ENCODE assay signal across 1 cellular context in genomic region chr22:45263790-45264269, GRCh38.
TF ChIP-seq lines count a peak whose summit lies in the region.

No MANE protein-coding gene starts in this region.

TF ChIP-seq in WTC11, 78 proteins besides CTCF, POLR2A, EP300 and RAD21 (continued from another document):
- TF ChIP-seq, protein P1, sequence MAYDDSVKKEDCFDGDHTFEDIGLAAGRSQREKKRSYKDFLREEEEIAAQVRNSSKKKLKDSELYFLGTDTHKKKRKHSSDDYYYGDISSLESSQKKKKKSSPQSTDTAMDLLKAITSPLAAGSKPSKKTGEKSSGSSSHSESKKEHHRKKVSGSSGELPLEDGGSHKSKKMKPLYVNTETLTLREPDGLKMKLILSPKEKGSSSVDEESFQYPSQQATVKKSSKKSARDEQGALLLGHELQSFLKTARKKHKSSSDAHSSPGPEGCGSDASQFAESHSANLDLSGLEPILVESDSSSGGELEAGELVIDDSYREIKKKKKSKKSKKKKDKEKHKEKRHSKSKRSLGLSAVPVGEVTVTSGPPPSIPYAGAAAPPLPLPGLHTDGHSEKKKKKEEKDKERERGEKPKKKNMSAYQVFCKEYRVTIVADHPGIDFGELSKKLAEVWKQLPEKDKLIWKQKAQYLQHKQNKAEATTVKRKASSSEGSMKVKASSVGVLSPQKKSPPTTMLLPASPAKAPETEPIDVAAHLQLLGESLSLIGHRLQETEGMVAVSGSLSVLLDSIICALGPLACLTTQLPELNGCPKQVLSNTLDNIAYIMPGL (CRISPR knock-in tag; IDR thresholded peaks at IDR 0.05): peak; percentile 43; the same call in 1 of the 2 replicates
- TF ChIP-seq SP1 (CRISPR knock-in tag; conservative IDR thresholded peaks at IDR 0.05) (peak; percentile 49), GABPB1 (CRISPR knock-in tag; IDR thresholded peaks at IDR 0.05) (peak; percentile 87), ZBTB21 (CRISPR knock-in tag; IDR thresholded peaks at IDR 0.05; ENCODE audit: borderline replicate concordance) (no peak), ZNF232 (CRISPR knock-in tag; IDR thresholded peaks at IDR 0.05) (0 out of 2 replicates have a peak, but pooled peaks have one; percentile 60), NFYB (CRISPR knock-in tag; conservative IDR thresholded peaks at IDR 0.05; ENCODE audit: low read depth) (0 out of 2 replicates have a peak, but pooled peaks have one; percentile 10), FOXK1 (CRISPR knock-in tag; IDR thresholded peaks at IDR 0.05) (peak; percentile 64; the same call in 1 of the 2 replicates), ZNF121 (CRISPR knock-in tag; IDR thresholded peaks at IDR 0.05) (peak; percentile 36; the same call in 1 of the 2 replicates), ETV6 (CRISPR knock-in tag; IDR thresholded peaks at IDR 0.05) (peak; percentile 59; the same call in 1 of the 2 replicates), MAX (CRISPR knock-in tag; IDR thresholded peaks at IDR 0.05) (peak; percentile 98), TP53 (CRISPR knock-in tag; IDR thresholded peaks at IDR 0.05) (0 out of 2 replicates have a peak, but pooled peaks have one; percentile 51), NR1H2 (CRISPR knock-in tag; IDR thresholded peaks at IDR 0.05) (no peak), FOXP1 (CRISPR knock-in tag; IDR thresholded peaks at IDR 0.05; ENCODE audit: borderline replicate concordance) (peak; percentile 77; the same call in 1 of the 2 replicates), USF1 (CRISPR knock-in tag; IDR thresholded peaks at IDR 0.05) (peak; percentile 85)
- TF ChIP-seq, protein P2, sequence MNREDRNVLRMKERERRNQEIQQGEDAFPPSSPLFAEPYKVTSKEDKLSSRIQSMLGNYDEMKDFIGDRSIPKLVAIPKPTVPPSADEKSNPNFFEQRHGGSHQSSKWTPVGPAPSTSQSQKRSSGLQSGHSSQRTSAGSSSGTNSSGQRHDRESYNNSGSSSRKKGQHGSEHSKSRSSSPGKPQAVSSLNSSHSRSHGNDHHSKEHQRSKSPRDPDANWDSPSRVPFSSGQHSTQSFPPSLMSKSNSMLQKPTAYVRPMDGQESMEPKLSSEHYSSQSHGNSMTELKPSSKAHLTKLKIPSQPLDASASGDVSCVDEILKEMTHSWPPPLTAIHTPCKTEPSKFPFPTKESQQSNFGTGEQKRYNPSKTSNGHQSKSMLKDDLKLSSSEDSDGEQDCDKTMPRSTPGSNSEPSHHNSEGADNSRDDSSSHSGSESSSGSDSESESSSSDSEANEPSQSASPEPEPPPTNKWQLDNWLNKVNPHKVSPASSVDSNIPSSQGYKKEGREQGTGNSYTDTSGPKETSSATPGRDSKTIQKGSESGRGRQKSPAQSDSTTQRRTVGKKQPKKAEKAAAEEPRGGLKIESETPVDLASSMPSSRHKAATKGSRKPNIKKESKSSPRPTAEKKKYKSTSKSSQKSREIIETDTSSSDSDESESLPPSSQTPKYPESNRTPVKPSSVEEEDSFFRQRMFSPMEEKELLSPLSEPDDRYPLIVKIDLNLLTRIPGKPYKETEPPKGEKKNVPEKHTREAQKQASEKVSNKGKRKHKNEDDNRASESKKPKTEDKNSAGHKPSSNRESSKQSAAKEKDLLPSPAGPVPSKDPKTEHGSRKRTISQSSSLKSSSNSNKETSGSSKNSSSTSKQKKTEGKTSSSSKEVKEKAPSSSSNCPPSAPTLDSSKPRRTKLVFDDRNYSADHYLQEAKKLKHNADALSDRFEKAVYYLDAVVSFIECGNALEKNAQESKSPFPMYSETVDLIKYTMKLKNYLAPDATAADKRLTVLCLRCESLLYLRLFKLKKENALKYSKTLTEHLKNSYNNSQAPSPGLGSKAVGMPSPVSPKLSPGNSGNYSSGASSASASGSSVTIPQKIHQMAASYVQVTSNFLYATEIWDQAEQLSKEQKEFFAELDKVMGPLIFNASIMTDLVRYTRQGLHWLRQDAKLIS (CRISPR knock-in tag; IDR thresholded peaks at IDR 0.05; ENCODE audit: borderline replicate concordance): no peak
TF ChIP-seq in WTC11: peak in this region for 17.
